In genomic region chr15:52019394-52020252, GRCh38 we compare ENCODE assay signal across 1 cellular context.
TF ChIP-seq lines count a peak whose summit lies in the region.

No MANE protein-coding gene starts in this region.

TF ChIP-seq in HepG2, 621 proteins besides CTCF, POLR2A, EP300 and RAD21 (continued from another document and continues in another):
- TF ChIP-seq MLX (CRISPR knock-in tag; IDR thresholded peaks at IDR 0.05) (0 out of 2 replicates have a peak, but pooled peaks have one; percentile 19), NCOR1 (IDR thresholded peaks at IDR 0.05; ENCODE audit: borderline replicate concordance, low read length) (peak; percentile 46; the same call in 1 of the 2 replicates), PLRG1 (conservative IDR thresholded peaks at IDR 0.05) (no peak), RFXANK (CRISPR knock-in tag; IDR thresholded peaks at IDR 0.05) (no peak), ZNF382 (CRISPR knock-in tag; IDR thresholded peaks at IDR 0.05; ENCODE audit: borderline replicate concordance) (no peak), RXRB (CRISPR knock-in tag; IDR thresholded peaks at IDR 0.05; ENCODE audit: borderline replicate concordance) (peak; percentile 40; the same call in 1 of the 2 replicates), KDM4B (CRISPR knock-in tag; IDR thresholded peaks at IDR 0.05) (no peak), ZNF276 (CRISPR knock-in tag; IDR thresholded peaks at IDR 0.05; ENCODE audit: low read depth) (no peak), DRAP1 (CRISPR knock-in tag; IDR thresholded peaks at IDR 0.05) (no peak; the same call in 1 of the 2 replicates), MTF2 (CRISPR knock-in tag; IDR thresholded peaks at IDR 0.05; ENCODE audit: borderline replicate concordance) (no peak), GATAD2A (CRISPR knock-in tag; IDR thresholded peaks at IDR 0.05) (no peak), IRF1 (CRISPR knock-in tag; IDR thresholded peaks at IDR 0.05; ENCODE audit: low read depth) (no peak), MLXIP (CRISPR knock-in tag; IDR thresholded peaks at IDR 0.05; ENCODE audit: borderline replicate concordance) (no peak), ZNF260 (CRISPR knock-in tag; IDR thresholded peaks at IDR 0.05; ENCODE audit: borderline replicate concordance, low read depth) (no peak), ZFAT (CRISPR knock-in tag; conservative IDR thresholded peaks at IDR 0.05) (no peak), HOXD1 (CRISPR knock-in tag; IDR thresholded peaks at IDR 0.05) (peak; percentile 53; the same call in 1 of the 2 replicates), STAT6 (CRISPR knock-in tag; IDR thresholded peaks at IDR 0.05; ENCODE audit: borderline replicate concordance) (no peak), ZGPAT (CRISPR knock-in tag; IDR thresholded peaks at IDR 0.05) (no peak), ZNF616 (CRISPR knock-in tag; IDR thresholded peaks at IDR 0.05; ENCODE audit: low read depth) (no peak), ZNF562 (CRISPR knock-in tag; IDR thresholded peaks at IDR 0.05; ENCODE audit: borderline replicate concordance) (no peak), U2AF2 (IDR thresholded peaks at IDR 0.05; ENCODE audit: low read depth, low read length) (no peak), MEIS1 (CRISPR knock-in tag; IDR thresholded peaks at IDR 0.05; ENCODE audit: borderline replicate concordance) (no peak; the same call in 1 of the 2 replicates), FOXO4 (CRISPR knock-in tag; conservative IDR thresholded peaks at IDR 0.05) (no peak), ZKSCAN5 (CRISPR knock-in tag; IDR thresholded peaks at IDR 0.05) (no peak), ZNF770 (CRISPR knock-in tag; IDR thresholded peaks at IDR 0.05) (no peak), ZUFSP (CRISPR knock-in tag; IDR thresholded peaks at IDR 0.05; ENCODE audit: borderline replicate concordance) (no peak), PHF8 (CRISPR knock-in tag; IDR thresholded peaks at IDR 0.05) (peak; percentile 66; the same call in 1 of the 2 replicates), ZNF646 (CRISPR knock-in tag; IDR thresholded peaks at IDR 0.05) (no peak), KDM6A (CRISPR knock-in tag; IDR thresholded peaks at IDR 0.05; ENCODE audit: low read depth) (no peak), MED1 (CRISPR knock-in tag; IDR thresholded peaks at IDR 0.05) (peak; percentile 87)
